8 cellular contexts compared by ENCODE assay signal in the genomic region with DNA sequence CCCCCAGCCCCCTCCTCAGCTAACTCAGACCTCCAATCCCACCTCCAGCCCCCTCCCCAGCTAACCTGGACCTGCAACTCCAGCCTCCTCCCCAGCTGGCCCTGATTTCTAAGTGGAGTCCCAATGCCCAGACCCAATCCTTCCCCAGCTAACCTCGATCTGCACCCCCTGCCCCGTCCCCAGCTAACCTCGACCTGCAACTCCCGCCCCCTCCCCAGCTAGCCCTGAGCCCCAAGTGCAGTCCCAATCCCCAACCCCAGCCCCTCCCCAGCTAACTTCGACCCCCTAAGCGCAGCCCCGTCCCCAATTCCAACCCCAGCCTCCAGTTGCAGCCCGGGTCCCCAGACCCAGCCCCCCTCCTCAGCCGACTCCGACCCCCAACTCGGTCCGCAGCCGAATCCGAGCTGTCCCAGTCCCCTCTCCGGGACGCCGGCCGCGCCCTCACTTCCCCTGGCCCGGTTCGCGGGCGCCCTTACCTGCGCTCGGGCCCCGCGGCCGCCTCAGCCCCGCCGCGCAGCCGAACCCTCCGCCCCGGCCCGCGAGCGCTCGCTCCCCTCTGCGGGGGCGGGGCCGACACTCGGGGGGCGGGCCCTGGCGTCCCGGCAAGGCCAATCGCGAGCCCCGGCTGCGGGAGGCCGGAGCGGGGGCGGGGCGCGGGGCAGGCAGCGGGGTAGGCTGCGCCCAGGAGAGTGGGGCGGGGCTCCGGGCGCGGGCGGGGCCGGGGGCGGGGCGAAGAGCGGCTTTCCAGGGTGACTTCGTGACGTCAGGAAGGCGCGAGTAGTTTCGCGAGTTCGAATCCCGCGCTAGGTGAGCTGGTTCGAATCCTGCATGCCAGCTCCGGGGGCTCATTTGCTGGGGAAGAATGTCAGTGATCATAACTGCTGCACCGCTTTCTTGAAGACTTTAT. TPM values are rescaled to one million over a fixed set of nuclear protein-coding genes. Genes with fewer than 3 reads are reported as not detected.
DNase-seq lines count a peak whose midpoint lies in the region; ATAC-seq and TF ChIP-seq lines count a peak whose summit lies in the region.

TSS of gene GNG7 (minus strand) at position 525 of the 907 bp plus-strand sequence. CDS start 182,006 bp downstream, outside the sequence.

- no peaks in the 10 kb centered on the region for H3K9me3 ChIP-seq in Karpas-422 (ENCODE audit: low read length)
- no peaks in the 10 kb centered on the region for H3K9me3 ChIP-seq in T-helper 17 cell (ENCODE audit: control insufficient read depth, low read length, poor library complexity, severe bottlenecking)
- no peaks in the 10 kb centered on the region for H3K9me3 ChIP-seq in left ventricle myocardium inferior (replicated peaks)
- H3K9me3 ChIP-seq in transverse colon = no peaks in the 10 kb centered on the region

- no peaks in the 10 kb centered on the region for H3K79me2 ChIP-seq in Karpas-422 (ENCODE audit: low read length)

- H3K4me3 ChIP-seq in Karpas-422 (ENCODE audit: low read length) (peak within 1 kb of the TSS; percentile 54; the same call in 1 of the 2 replicates), left ventricle myocardium inferior (peak within 1 kb of the TSS; percentile 67), transverse colon (peak within 1 kb of the TSS; percentile 45 to 78 (median 64))

- H2AFZ ChIP-seq in Karpas-422 (ENCODE audit: low read length) = no peak within 1 kb of the TSS

- peak; percentile 63 for ATAC-seq in GM21390 (IDR thresholded peaks at IDR 0.05; ENCODE audit: unreplicated experiment)
- peak; percentile 100 for ATAC-seq in T-helper 17 cell

- no peak for TF ChIP-seq EP300 in transverse colon (IDR thresholded peaks at IDR 0.05; ENCODE audit: low read depth)

- in situ Hi-C loops in transverse colon (cut with MboI; ENCODE audit: low pct_ligation_motif_present in 1 of 4, low pct_unique_long_range_greater_than_20kb in 1 of 4, low sequenced_read_pairs in 3 of 4) = no loop called here

- DNase-seq in COLO829 (ENCODE audit: low spot score) (peak; percentile 99), Karpas-422 (peak; percentile 98), T-helper 17 cell (peak; percentile 95 to 97 (median 95)), amygdala (lab: John Stamatoyannopoulos, UW) (peak in 55 of 56 donors; percentile 64 to 97 (median 87)), left ventricle myocardium inferior (peak; percentile 94), progenitor cell of endocrine pancreas (ENCODE audit: low spot score, unreplicated experiment) (peak; percentile 95), transverse colon (peak; percentile 96)

- no peak for TF ChIP-seq CTCF in left ventricle myocardium inferior (IDR thresholded peaks at IDR 0.05; ENCODE audit: borderline replicate concordance)
- no peak for TF ChIP-seq CTCF in progenitor cell of endocrine pancreas (IDR thresholded peaks at IDR 0.05; ENCODE audit: unreplicated experiment)
- no peak for TF ChIP-seq CTCF in transverse colon (IDR thresholded peaks at IDR 0.05)

- H3K27me3 Mint-ChIP-seq in T-helper 17 cell (no peaks in the 10 kb centered on the region), progenitor cell of endocrine pancreas (peaks cover 20% of the 10 kb centered on the region)

- intact Hi-C loops in left ventricle myocardium inferior (cut with micrococcal nuclease) (no loop called here), transverse colon (cut with DNase I; ENCODE audit: low total_unique reads) (no loop called here)

- H3K9ac ChIP-seq in Karpas-422 (ENCODE audit: low read length) = peak within 1 kb of the TSS; percentile 64

- H3K27me3 ChIP-seq in Karpas-422 (ENCODE audit: low read length) (no peaks in the 10 kb centered on the region), left ventricle myocardium inferior (ENCODE audit: low read depth) (peaks cover 28% of the 10 kb centered on the region), transverse colon (no peaks in the 10 kb centered on the region)

- H3K4me1 ChIP-seq in Karpas-422 (ENCODE audit: low read length) = peaks cover 8% of the 10 kb centered on the region
- peaks cover 20% of the 10 kb centered on the region for H3K4me1 ChIP-seq in left ventricle myocardium inferior
- peaks cover 0 to 7% (median 4%) of the 10 kb centered on the region in 4 donors for H3K4me1 ChIP-seq in transverse colon

- H3K9me2 ChIP-seq in Karpas-422 (replicated peaks; ENCODE audit: insufficient read depth, low read length) = no peaks in the 10 kb centered on the region

- H3K4me2 ChIP-seq in Karpas-422 (ENCODE audit: low read depth, low read length, poor library complexity, severe bottlenecking) = peak within 1 kb of the TSS; percentile 58

- H3K4me1 Mint-ChIP-seq in T-helper 17 cell (peaks cover 20% of the 10 kb centered on the region), progenitor cell of endocrine pancreas (ENCODE audit: low read depth) (peaks cover 2% of the 10 kb centered on the region)

- H3K4me3 Mint-ChIP-seq in T-helper 17 cell = peak within 1 kb of the TSS; percentile 79
- H3K4me3 Mint-ChIP-seq in progenitor cell of endocrine pancreas (ENCODE audit: low read depth) = peak within 1 kb of the TSS; percentile 80

- H3K36me3 ChIP-seq in Karpas-422 (ENCODE audit: insufficient read depth, low read length) (no peaks in the 10 kb centered on the region), left ventricle myocardium inferior (no peaks in the 10 kb centered on the region), transverse colon (no peaks in the 10 kb centered on the region)

- peak; percentile 26 for TF ChIP-seq POLR2A in transverse colon (IDR thresholded peaks at IDR 0.05)

- no peak within 1 kb of the TSS for H3K27ac Mint-ChIP-seq in T-helper 17 cell
- H3K27ac Mint-ChIP-seq in progenitor cell of endocrine pancreas = peak within 1 kb of the TSS; percentile 59

- WGBS in transverse colon (ENCODE audit: low coverage in 1 of 2), 2 donors = 5% methylated on average over 11 of the region's 77 CpGs; no CpG with 5 or more reads in 1 of the 2 donors

- H3K27ac ChIP-seq in Karpas-422 (ENCODE audit: low read length) (no peak within 1 kb of the TSS), left ventricle myocardium inferior (replicated peaks) (peak within 1 kb of the TSS; percentile 69), transverse colon (peak within 1 kb of the TSS; percentile 55 to 73 (median 67))

- H4K20me1 ChIP-seq in Karpas-422 (ENCODE audit: insufficient read depth, low read depth, low read length) = no peaks in the 10 kb centered on the region

- H3K36me3 Mint-ChIP-seq in T-helper 17 cell (ENCODE audit: low read depth) = no peaks in the 10 kb centered on the region
- no peaks in the 10 kb centered on the region for H3K36me3 Mint-ChIP-seq in progenitor cell of endocrine pancreas (ENCODE audit: insufficient read depth)

- no peaks in the 10 kb centered on the region for H3K9me3 Mint-ChIP-seq in progenitor cell of endocrine pancreas (ENCODE audit: low read depth)

RNA-seq across cellular contexts. Expression of gene GNG7, which starts in this region (rescaled TPM):
- total RNA-seq in Karpas-422 (2014; rRNA removed; shearing (Covaris generic); ENCODE audit: low replicate concordance) = 0.19 and 1.3 TPM in 2 replicates
- 1 to 10 TPM; 2.1 to 4.5 TPM for total RNA-seq in T-helper 17 cell
- total RNA-seq in left ventricle myocardium inferior = 46.6 TPM
- total RNA-seq in progenitor cell of endocrine pancreas = 9.9 and 11.3 TPM in 2 replicates
- total RNA-seq in transverse colon = 10 to 100 TPM in 1 of 4 donors, 1 to 10 TPM in 3; 1.6 to 13.1 (median 4.0) TPM
